Comparison of ENCODE assay signal across 1 cellular context in genomic region chr1:189323090-189323489, GRCh38.
TF ChIP-seq lines count a peak whose summit lies in the region.

No MANE protein-coding gene starts in this region.

TF ChIP-seq in IMR-90, 13 proteins besides CTCF, POLR2A, EP300 and RAD21 (continued from another document):
- TF ChIP-seq, protein P1, sequence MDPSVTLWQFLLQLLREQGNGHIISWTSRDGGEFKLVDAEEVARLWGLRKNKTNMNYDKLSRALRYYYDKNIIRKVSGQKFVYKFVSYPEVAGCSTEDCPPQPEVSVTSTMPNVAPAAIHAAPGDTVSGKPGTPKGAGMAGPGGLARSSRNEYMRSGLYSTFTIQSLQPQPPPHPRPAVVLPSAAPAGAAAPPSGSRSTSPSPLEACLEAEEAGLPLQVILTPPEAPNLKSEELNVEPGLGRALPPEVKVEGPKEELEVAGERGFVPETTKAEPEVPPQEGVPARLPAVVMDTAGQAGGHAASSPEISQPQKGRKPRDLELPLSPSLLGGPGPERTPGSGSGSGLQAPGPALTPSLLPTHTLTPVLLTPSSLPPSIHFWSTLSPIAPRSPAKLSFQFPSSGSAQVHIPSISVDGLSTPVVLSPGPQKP (IDR thresholded peaks at IDR 0.05; ENCODE audit: borderline replicate concordance, low read depth, low read length): no peak
- TF ChIP-seq RFX5 (IDR thresholded peaks at IDR 0.05; ENCODE audit: low read depth, low read length): no peak
- TF ChIP-seq NFE2L2 (IDR thresholded peaks at IDR 0.05; ENCODE audit: low read depth, low read length): no peak
- TF ChIP-seq SMC3 (IDR thresholded peaks at IDR 0.05; ENCODE audit: low read depth, low read length): no peak
- TF ChIP-seq CHD1 (IDR thresholded peaks at IDR 0.05; ENCODE audit: low read depth, low read length): no peak
- no peak for TF ChIP-seq USF2 (IDR thresholded peaks at IDR 0.05; ENCODE audit: low read depth, low read length)
- no peak for TF ChIP-seq CEBPB (IDR thresholded peaks at IDR 0.05; ENCODE audit: low read depth, low read length)
